ENCODE assay signal across 23 cellular contexts in the genomic region with DNA sequence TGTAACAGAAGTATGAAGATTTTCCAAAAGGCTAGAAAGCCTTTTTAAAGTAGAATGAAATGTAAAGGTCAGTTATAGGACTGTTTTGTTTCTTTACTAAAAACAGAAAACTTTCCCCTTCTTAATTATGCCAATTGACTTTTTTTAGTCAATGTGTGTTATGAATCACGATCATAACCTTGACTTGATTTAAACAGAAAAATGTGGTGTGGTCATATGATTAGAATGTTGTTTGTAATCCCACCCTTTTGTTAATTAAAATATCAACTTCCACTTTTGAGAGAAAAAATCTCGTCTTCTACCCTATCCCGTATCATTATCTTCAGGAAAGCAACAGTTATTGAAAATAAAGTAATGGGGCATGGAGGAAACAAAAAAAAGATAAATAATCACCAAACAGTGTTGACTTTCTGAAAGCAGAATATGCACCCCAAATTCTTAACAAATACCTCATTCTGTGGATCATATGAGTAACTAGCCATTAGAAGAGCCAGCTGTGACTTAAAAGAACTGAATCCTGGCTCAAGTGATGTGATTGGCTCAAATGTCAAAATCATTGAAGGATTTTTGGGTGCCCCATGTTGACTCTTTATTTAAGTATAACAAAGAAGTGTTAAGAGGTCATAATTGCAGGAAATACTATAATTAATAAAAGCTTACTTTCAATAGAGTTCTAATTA. TPM values are rescaled to one million over a fixed set of nuclear protein-coding genes. Genes with fewer than 3 reads are reported as not detected.
"Had no signal": no experiment of that assay in that cellular context is flagged by ENCODE, and none has a peak within 500 bp of the region (broad histone marks: within the 10 kb centered on the region; RNA-seq: fewer than 3 reads in every experiment).

No MANE protein-coding gene starts in this region.

- H3K27ac Mint-ChIP-seq: activated T-cell treated with anti-CD3 and anti-CD28 coated beads, Interleukin-2, amount 50 U/mL, for 72 hours; mesothelial cell of epicardium; stimulated activated naive CD8-positive, alpha-beta T cell treated with anti-CD3 and anti-CD28 coated beads, Interleukin-15, amount 100 ng/mL, for 72 hours; T-helper 1 cell treated with Interleukin-12 subunit alpha and Interleukin-12 subunit beta and Interleukin-4 antibody, amounts not matched to agents 30 μg/mL and 1 μg/mL, for 36 hours had no signal

- H3K4me1 ChIP-seq: breast epithelium, prostate gland, right atrium auricular region, vagina had no signal

- H3K27me3 ChIP-seq: breast epithelium, right atrium auricular region, vagina had no signal

- H3K36me3 ChIP-seq: breast epithelium, prostate gland, right atrium auricular region, vagina had no signal

- H3K36me3 Mint-ChIP-seq: mesothelial cell of epicardium had no signal

- H3K4me3 Mint-ChIP-seq: activated T-cell treated with anti-CD3 and anti-CD28 coated beads, Interleukin-2, amount 50 U/mL, for 72 hours; mesothelial cell of epicardium; stimulated activated naive CD8-positive, alpha-beta T cell treated with anti-CD3 and anti-CD28 coated beads, Interleukin-15, amount 100 ng/mL, for 72 hours; T-helper 1 cell treated with Interleukin-12 subunit alpha and Interleukin-12 subunit beta and Interleukin-4 antibody, amounts not matched to agents 30 μg/mL and 1 μg/mL, for 36 hours had no signal

- ATAC-seq: activated CD4-positive, CD25-positive, alpha-beta regulatory T cell treated with anti-CD3 and anti-CD28 coated beads, Interleukin-2, amount 50 U/mL, for 24 hours; activated T-cell treated with anti-CD3 and anti-CD28 coated beads, Interleukin-2, amount 50 U/mL, for 72 hours; stimulated activated naive CD8-positive, alpha-beta T cell treated with anti-CD3 and anti-CD28 coated beads, Interleukin-15, amount 100 ng/mL, for 72 hours had no signal

- H3K27ac ChIP-seq: breast epithelium, prostate gland, right atrium auricular region, skin epidermis, vagina had no signal

- H3K9me3 Mint-ChIP-seq: activated T-cell treated with anti-CD3 and anti-CD28 coated beads, Interleukin-2, amount 50 U/mL, for 72 hours; mesothelial cell of epicardium; stimulated activated naive CD8-positive, alpha-beta T cell treated with anti-CD3 and anti-CD28 coated beads, Interleukin-15, amount 100 ng/mL, for 72 hours; T-helper 1 cell treated with Interleukin-12 subunit alpha and Interleukin-12 subunit beta and Interleukin-4 antibody, amounts not matched to agents 30 μg/mL and 1 μg/mL, for 36 hours had no signal

- H3K9me3 ChIP-seq: breast epithelium, prostate gland, right atrium auricular region, vagina had no signal

- H3K4me1 Mint-ChIP-seq: stimulated activated naive CD8-positive, alpha-beta T cell treated with anti-CD3 and anti-CD28 coated beads, Interleukin-15, amount 100 ng/mL, for 72 hours had no signal

- DNase-seq: activated CD8-positive, alpha-beta memory T cell treated with anti-CD3 and anti-CD28 coated beads for 24 hours; activated effector memory CD4-positive, alpha-beta T cell treated with anti-CD3 and anti-CD28 coated beads, Interleukin-2, amount 50 U/mL, for 16 hours; activated naive CD4-positive, alpha-beta T cell treated with anti-CD3 and anti-CD28 coated beads, Interleukin-2, amount 50 U/mL, for 16 hours; activated T-cell treated with anti-CD3 and anti-CD28 coated beads, Interleukin-2, amount 50 U/mL, for 72 hours; dermis blood vessel endothelial cell; effector memory CD4-positive, alpha-beta T cell; foreskin melanocyte; glutamatergic neuron; hippocampal formation; occipital lobe; stimulated activated CD4-positive, alpha-beta T cell treated with anti-CD3 and anti-CD28 coated beads, Interleukin-15, amount 100 ng/mL, for 24 hours; stimulated activated CD4-positive, alpha-beta T cell treated with anti-CD3 and anti-CD28 coated beads, Interleukin-2, amount 100 ng/mL, for 48 hours; stimulated activated naive CD8-positive, alpha-beta T cell treated with anti-CD3 and anti-CD28 coated beads, Interleukin-15, amount 100 ng/mL, for 72 hours; trophoblast cell had no signal

- H3K4me3 ChIP-seq: breast epithelium, lung, prostate gland, right atrium auricular region, skin epidermis, vagina had no signal

RNA-seq across cellular contexts. Expression of a gene that starts 32.3 kb away (rescaled TPM):
- total RNA-seq: activated T-cell treated with anti-CD3 and anti-CD28 coated beads, Interleukin-2, amount 50 U/mL, for 72 hours had no signal
